In genomic region chr16:872436-873242, GRCh38 we compare ENCODE assay signal across 16 cellular contexts.
"Had no signal": no experiment of that assay in that cellular context is flagged by ENCODE, and none has a peak within 500 bp of the region (broad histone marks: within the 10 kb centered on the region; RNA-seq: fewer than 3 reads in every experiment).

No MANE protein-coding gene starts in this region.

- H3K4me1 ChIP-seq: parathyroid adenoma, upper lobe of left lung had no signal

- H3K27me3 ChIP-seq: upper lobe of left lung had no signal

- H3K4me3 Mint-ChIP-seq: activated naive CD4-positive, alpha-beta T cell treated with anti-CD3 and anti-CD28 coated beads, Interleukin-2, amount 10 ng/mL, durations not matched to agents 7 days and 5 days; natural killer cell treated with Interleukin-12 subunit alpha and Interleukin-12 subunit beta and Interleukin-15 and Interleukin-18, amount 100 ng/mL, for 72 hours had no signal

- H3K9me3 Mint-ChIP-seq: activated naive CD4-positive, alpha-beta T cell treated with anti-CD3 and anti-CD28 coated beads, Interleukin-2, amount 10 ng/mL, durations not matched to agents 7 days and 5 days; natural killer cell treated with Interleukin-12 subunit alpha and Interleukin-12 subunit beta and Interleukin-15 and Interleukin-18, amount 100 ng/mL, for 72 hours had no signal

- H3K27ac ChIP-seq: parathyroid adenoma, upper lobe of left lung had no signal

- H3K9ac ChIP-seq: parathyroid adenoma had no signal

- H3K4me1 Mint-ChIP-seq: activated naive CD4-positive, alpha-beta T cell treated with anti-CD3 and anti-CD28 coated beads, Interleukin-2, amount 10 ng/mL, durations not matched to agents 7 days and 5 days had no signal

- FAIRE-seq: keratinocyte had no signal

- H3K27ac Mint-ChIP-seq: activated naive CD4-positive, alpha-beta T cell treated with anti-CD3 and anti-CD28 coated beads, Interleukin-2, amount 10 ng/mL, durations not matched to agents 7 days and 5 days; natural killer cell treated with Interleukin-12 subunit alpha and Interleukin-12 subunit beta and Interleukin-15 and Interleukin-18, amount 100 ng/mL, for 72 hours had no signal

- ATAC-seq: left lobe of liver; natural killer cell treated with Interleukin-12 subunit alpha and Interleukin-12 subunit beta and Interleukin-15 and Interleukin-18, amount 100 ng/mL, for 72 hours had no signal

- H2AFZ ChIP-seq: parathyroid adenoma had no signal

- H3K9me3 ChIP-seq: upper lobe of left lung had no signal

- H3K4me3 ChIP-seq: upper lobe of left lung had no signal

- DNase-seq: activated CD4-positive, alpha-beta T cell treated with anti-CD3 and anti-CD28 coated beads for 4 hours; activated CD4-positive, alpha-beta T cell treated with anti-CD3 and anti-CD28 coated beads, Interleukin-2, amount 50 U/mL, for 48 hours; activated CD4-positive, CD25-positive, alpha-beta regulatory T cell; activated effector memory CD4-positive, alpha-beta T cell treated with anti-CD3 and anti-CD28 coated beads, Interleukin-2, amount 50 U/mL, for 16 hours; activated naive CD4-positive, alpha-beta T cell treated with anti-CD3 and anti-CD28 coated beads, Interleukin-2, amount 10 ng/mL, durations not matched to agents 7 days and 5 days; activated T-cell treated with anti-CD3 and anti-CD28 coated beads for 4 hours; amygdala; midbrain; stimulated activated CD4-positive, alpha-beta T cell treated with anti-CD3 and anti-CD28 coated beads, Interleukin-2, amount 100 ng/mL, for 48 hours; stimulated activated naive CD4-positive, alpha-beta T cell treated with Interleukin-2 at 50 U/mL for 16 hours; T1000 had no signal

- H3K79me2 ChIP-seq: parathyroid adenoma had no signal

- H3K36me3 Mint-ChIP-seq: activated naive CD4-positive, alpha-beta T cell treated with anti-CD3 and anti-CD28 coated beads, Interleukin-2, amount 10 ng/mL, durations not matched to agents 7 days and 5 days; natural killer cell treated with Interleukin-12 subunit alpha and Interleukin-12 subunit beta and Interleukin-15 and Interleukin-18, amount 100 ng/mL, for 72 hours had no signal

- H3K27me3 Mint-ChIP-seq: activated naive CD4-positive, alpha-beta T cell treated with anti-CD3 and anti-CD28 coated beads, Interleukin-2, amount 10 ng/mL, durations not matched to agents 7 days and 5 days; natural killer cell treated with Interleukin-12 subunit alpha and Interleukin-12 subunit beta and Interleukin-15 and Interleukin-18, amount 100 ng/mL, for 72 hours had no signal
